Comparison of ENCODE assay signal across 22 cellular contexts in the genomic region with DNA sequence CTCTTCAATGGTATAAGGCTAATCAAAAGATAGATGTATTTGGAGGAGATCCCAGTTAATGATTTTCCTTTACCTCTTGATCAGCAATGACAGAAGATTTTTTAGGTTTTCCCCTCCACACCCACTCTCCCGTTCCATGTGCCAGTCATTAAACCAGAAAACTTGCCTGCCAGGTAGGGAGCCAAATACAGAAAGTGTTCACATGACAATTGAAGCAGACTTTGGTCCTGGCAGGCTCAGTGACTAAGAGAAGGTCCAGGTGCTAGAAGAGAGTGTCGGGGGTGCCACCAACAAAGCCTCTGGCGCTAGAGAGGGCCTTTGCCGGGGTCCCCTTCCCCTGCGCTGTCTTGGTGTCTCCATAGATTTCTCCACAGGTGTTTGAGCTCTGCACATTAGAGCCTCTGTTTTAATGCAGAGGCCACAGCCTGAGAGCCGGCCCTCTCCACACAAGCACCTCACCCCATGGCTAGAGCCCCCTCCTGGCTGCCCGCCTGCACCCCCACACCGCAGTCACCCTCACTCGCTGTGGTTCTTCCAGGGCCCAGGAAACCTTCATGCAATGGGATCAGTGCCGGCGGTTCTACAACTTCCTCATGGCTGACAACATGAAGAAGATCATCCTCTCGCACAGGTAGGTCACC. TPM values are rescaled to one million over a fixed set of nuclear protein-coding genes. Genes with fewer than 3 reads are reported as not detected.
"Had no signal": no experiment of that assay in that cellular context is flagged by ENCODE, and none has a peak within 500 bp of the region (broad histone marks: within the 10 kb centered on the region; RNA-seq: fewer than 3 reads in every experiment).

No MANE protein-coding gene starts in this region.

- H3K4me3 ChIP-seq: hepatocyte, prostate gland, right atrium auricular region, skin epidermis, thoracic aorta, upper lobe of left lung had no signal

- H3K4me1 ChIP-seq: foreskin keratinocyte, prostate gland had no signal

- H3K9me3 ChIP-seq: prostate gland, right atrium auricular region, thoracic aorta, upper lobe of left lung had no signal

- H3K27me3 ChIP-seq: foreskin keratinocyte, hepatocyte, right atrium auricular region, upper lobe of left lung had no signal

- H3K9me3 Mint-ChIP-seq: activated CD4-positive, alpha-beta T cell treated with anti-CD3 and anti-CD28 coated beads, Interleukin-2, amount 10 ng/mL, durations not matched to agents 7 days and 5 days; activated naive CD4-positive, alpha-beta T cell treated with anti-CD3 and anti-CD28 coated beads, Interleukin-2, amount 50 U/mL, for 24 hours; endodermal cell had no signal

- H3K27ac Mint-ChIP-seq: activated CD4-positive, alpha-beta T cell treated with anti-CD3 and anti-CD28 coated beads, Interleukin-2, amount 10 ng/mL, durations not matched to agents 7 days and 5 days; activated naive CD4-positive, alpha-beta T cell treated with anti-CD3 and anti-CD28 coated beads, Interleukin-2, amount 50 U/mL, for 24 hours; endodermal cell had no signal

- H3K4me2 ChIP-seq: hepatocyte had no signal

- ATAC-seq: foreskin keratinocyte had no signal

- H3K27ac ChIP-seq: epithelial cell of prostate, foreskin keratinocyte, hepatocyte, prostate gland, right atrium auricular region, skin epidermis, thoracic aorta, upper lobe of left lung had no signal

- H3K4me1 Mint-ChIP-seq: activated CD4-positive, alpha-beta T cell treated with anti-CD3 and anti-CD28 coated beads, Interleukin-2, amount 10 ng/mL, durations not matched to agents 7 days and 5 days had no signal

- H2AFZ ChIP-seq: hepatocyte had no signal

- DNase-seq: activated CD4-positive, alpha-beta T cell treated with anti-CD3 and anti-CD28 coated beads, Interleukin-2, amount 10 ng/mL, durations not matched to agents 7 days and 5 days; activated effector memory CD4-positive, alpha-beta T cell treated with anti-CD3 and anti-CD28 coated beads, Interleukin-2, amount 50 U/mL, for 16 hours; amygdala; caudate nucleus; endodermal cell; foreskin keratinocyte; mammary epithelial cell; midbrain; stimulated activated CD4-positive, alpha-beta T cell treated with anti-CD3 and anti-CD28 coated beads, Interleukin-15, amount 100 ng/mL, for 24 hours; stimulated activated CD4-positive, alpha-beta T cell treated with anti-CD3 and anti-CD28 coated beads, Interleukin-2, amount 100 ng/mL, for 48 hours; T-helper 1 cell; T1000 had no signal

- H3K4me3 Mint-ChIP-seq: activated CD4-positive, alpha-beta T cell treated with anti-CD3 and anti-CD28 coated beads, Interleukin-2, amount 10 ng/mL, durations not matched to agents 7 days and 5 days; activated naive CD4-positive, alpha-beta T cell treated with anti-CD3 and anti-CD28 coated beads, Interleukin-2, amount 50 U/mL, for 24 hours; endodermal cell had no signal

- H3K27me3 Mint-ChIP-seq: activated CD4-positive, alpha-beta T cell treated with anti-CD3 and anti-CD28 coated beads, Interleukin-2, amount 10 ng/mL, durations not matched to agents 7 days and 5 days; activated naive CD4-positive, alpha-beta T cell treated with anti-CD3 and anti-CD28 coated beads, Interleukin-2, amount 50 U/mL, for 24 hours had no signal

RNA-seq across cellular contexts. Expression of a gene that starts 36.4 kb away (rescaled TPM):
- total RNA-seq: activated CD4-positive, alpha-beta T cell treated with anti-CD3 and anti-CD28 coated beads, Interleukin-2, amount 10 ng/mL, durations not matched to agents 7 days and 5 days; endodermal cell; fibroblast of lung; foreskin keratinocyte; hepatocyte; omental fat pad; prostate gland; right atrium auricular region; thoracic aorta; upper lobe of left lung had no signal
- polyA plus RNA-seq: fibroblast of lung, foreskin keratinocyte, hepatocyte had no signal
